ENCODE assay signal across 10 cellular contexts in genomic region chr13:73223372-73223781, GRCh38.
A peak's percentile ranks its signal among the peaks of the same experiment; 100 is the strongest.
DNase-seq lines count a peak whose midpoint lies in the region; ATAC-seq and TF ChIP-seq lines count a peak whose summit lies in the region.
"Had no signal": no experiment of that assay in that cellular context is flagged by ENCODE, and none has a peak within 500 bp of the region (broad histone marks: within the 10 kb centered on the region; RNA-seq: fewer than 3 reads in every experiment).

No MANE protein-coding gene starts in this region.

- H3K27ac ChIP-seq in breast epithelium = no peak overlapping the region
- no peak overlapping the region for H3K27ac ChIP-seq in MM.1S (ENCODE audit: low read length)

- H3K36me3 ChIP-seq in breast epithelium = no peaks in the 10 kb centered on the region
- H3K36me3 ChIP-seq in MM.1S (replicated peaks; ENCODE audit: insufficient read depth, low read length) = no peaks in the 10 kb centered on the region

- H3K9me2 ChIP-seq in MM.1S (replicated peaks; ENCODE audit: insufficient read depth, low read length) = no peaks in the 10 kb centered on the region

- no peak for DNase-seq in MCF 10A (ENCODE audit: unreplicated experiment)
- no peak for DNase-seq in breast epithelium (ENCODE audit: low spot score in 2 of 2)
- peak; percentile 94 for DNase-seq in MM.1S
- peak; percentile 37 for DNase-seq in stimulated activated naive CD8-positive, alpha-beta T cell treated with anti-CD3 and anti-CD28 coated beads, Interleukin-15, Interleukin-2, amounts not matched to agents 100 U/mL and 50 U/mL, for 24 hours
- DNase-seq in activated CD4-positive, CD25-positive, alpha-beta regulatory T cell (lab: John Stamatoyannopoulos, UW) = no peak
- DNase-seq: C1 segment of cervical spinal cord, islet precursor cell had no signal

- no peaks in the 10 kb centered on the region for H3K36me3 Mint-ChIP-seq in MCF 10A (ENCODE audit: insufficient read depth, unreplicated experiment)
- no peaks in the 10 kb centered on the region for H3K36me3 Mint-ChIP-seq in stimulated activated memory B cell treated with anti-CD40 and anti-IgM and Interleukin-4, amounts not matched to agents 10 μg/mL and 1 μg/mL and 100 μg/mL, for 72 hours

- H3K9ac ChIP-seq in MM.1S (ENCODE audit: low read length) = no peak overlapping the region

- peaks cover 17% of the 10 kb centered on the region for H3K4me1 Mint-ChIP-seq in MCF 10A (ENCODE audit: insufficient read depth, unreplicated experiment)
- no peaks in the 10 kb centered on the region for H3K4me1 Mint-ChIP-seq in stimulated activated memory B cell treated with anti-CD40 and anti-IgM and Interleukin-4, amounts not matched to agents 10 μg/mL and 1 μg/mL and 100 μg/mL, for 72 hours

- H3K4me1 ChIP-seq in breast epithelium = no peaks in the 10 kb centered on the region
- H3K4me1 ChIP-seq in MM.1S (ENCODE audit: low read length) = peaks cover 12% of the 10 kb centered on the region; the same call in 1 of the 2 replicates

- ATAC-seq in HG02678 (IDR thresholded peaks at IDR 0.05; ENCODE audit: unreplicated experiment) (peak; percentile 98), esophagus mucosa (no peak)
- peak; percentile 68 for ATAC-seq in stimulated activated naive CD8-positive, alpha-beta T cell treated with anti-CD3 and anti-CD28 coated beads, Interleukin-15, Interleukin-2, amounts not matched to agents 100 U/mL and 50 U/mL, for 24 hours
- ATAC-seq in stimulated activated memory B cell treated with anti-CD40 and anti-IgM and Interleukin-4, amounts not matched to agents 10 μg/mL and 1 μg/mL and 100 μg/mL, for 72 hours = no peak

- CTCF ChIA-PET in MCF 10A (lab: Yijun Ruan, JAX) = interaction anchor here (0.5 kb wide), 1 partner anchor 23 kb away, joined by 3 read pairs; no protein-coding TSS in a partner anchor

- intact Hi-C loops in MCF 10A (cut with micrococcal nuclease) = loop anchor here (10.0 kb wide), 1 partner anchor 379 kb away; no protein-coding TSS in a partner anchor
- intact Hi-C loops in breast epithelium (cut with DNase I; ENCODE audit: low total_unique reads) = no loop called here

- H3K27me3 ChIP-seq in breast epithelium (no peaks in the 10 kb centered on the region), MM.1S (replicated peaks; ENCODE audit: insufficient read depth, low read length) (peaks cover 21% of the 10 kb centered on the region)

- peaks cover 5% of the 10 kb centered on the region for H3F3A ChIP-seq in MM.1S (ENCODE audit: insufficient read depth, low read length)

- BruUV-seq in MCF 10A (replicated peaks; lab: Mats Ljungman, UMichigan) = no TSS peak

- H3K27me3 Mint-ChIP-seq in MCF 10A (ENCODE audit: insufficient read depth, unreplicated experiment) = no peaks in the 10 kb centered on the region
- H3K27me3 Mint-ChIP-seq in stimulated activated memory B cell treated with anti-CD40 and anti-IgM and Interleukin-4, amounts not matched to agents 10 μg/mL and 1 μg/mL and 100 μg/mL, for 72 hours = no peaks in the 10 kb centered on the region

- H3K4me3 Mint-ChIP-seq in MCF 10A (ENCODE audit: unreplicated experiment) = no peak overlapping the region
- H3K4me3 Mint-ChIP-seq in stimulated activated memory B cell treated with anti-CD40 and anti-IgM and Interleukin-4, amounts not matched to agents 10 μg/mL and 1 μg/mL and 100 μg/mL, for 72 hours = no peak overlapping the region

- TF ChIP-seq CTCF in MCF 10A (IDR thresholded peaks at IDR 0.05; ENCODE audit: unreplicated experiment) (no peak), breast epithelium (IDR thresholded peaks at IDR 0.05) (no peak), MM.1S (IDR thresholded peaks at IDR 0.05; ENCODE audit: low read length) (no peak)

- H3K27ac Mint-ChIP-seq in MCF 10A (ENCODE audit: low read depth, unreplicated experiment) = peak overlapping the region; percentile 28
- H3K27ac Mint-ChIP-seq in stimulated activated memory B cell treated with anti-CD40 and anti-IgM and Interleukin-4, amounts not matched to agents 10 μg/mL and 1 μg/mL and 100 μg/mL, for 72 hours = no peak overlapping the region

- TF ChIP-seq POLR2A in breast epithelium (IDR thresholded peaks at IDR 0.05) = no peak

- peak overlapping the region; percentile 34; the same call in 1 of the 2 replicates for H3K4me2 ChIP-seq in MM.1S (ENCODE audit: low read depth, low read length)

- H3K79me2 ChIP-seq in MM.1S (ENCODE audit: low read length) = no peaks in the 10 kb centered on the region

- no peaks in the 10 kb centered on the region for H3K9me3 ChIP-seq in breast epithelium
- no peaks in the 10 kb centered on the region for H3K9me3 ChIP-seq in MM.1S (replicated peaks; ENCODE audit: insufficient read depth, low read length)

- H3K9me3 Mint-ChIP-seq in MCF 10A (ENCODE audit: unreplicated experiment) = no peaks in the 10 kb centered on the region
- peaks cover 9% of the 10 kb centered on the region for H3K9me3 Mint-ChIP-seq in stimulated activated memory B cell treated with anti-CD40 and anti-IgM and Interleukin-4, amounts not matched to agents 10 μg/mL and 1 μg/mL and 100 μg/mL, for 72 hours

- no peaks in the 10 kb centered on the region for H4K20me1 ChIP-seq in MM.1S (ENCODE audit: insufficient read depth, low read length)

- H3K4me3 ChIP-seq in breast epithelium (no peak overlapping the region), MM.1S (ENCODE audit: low read length) (no peak overlapping the region)

- H2AFZ ChIP-seq in MM.1S (ENCODE audit: low read length) = no peak overlapping the region

- POLR2A ChIA-PET in MCF 10A (lab: Yijun Ruan, JAX) = interaction anchor here (0.7 kb wide), 1 partner anchor 145 kb away, joined by 3 read pairs; no protein-coding TSS in a partner anchor

Comparison
In these comparisons a context has a peak if more than half of its experiments do, and no peak if none do; other contexts are left out.
1. DNase-seq: peak in MM.1S (single experiment) and stimulated activated naive CD8-positive, alpha-beta T cell treated with anti-CD3 and anti-CD28 coated beads, Interleukin-15, Interleukin-2, amounts not matched to agents 100 U/mL and 50 U/mL, for 24 hours (single experiment); none in MCF 10A (single experiment), breast epithelium (0 of 2) and activated CD4-positive, CD25-positive, alpha-beta regulatory T cell (0 of 4).
2. ATAC-seq: peak in HG02678 (single experiment) and stimulated activated naive CD8-positive, alpha-beta T cell treated with anti-CD3 and anti-CD28 coated beads, Interleukin-15, Interleukin-2, amounts not matched to agents 100 U/mL and 50 U/mL, for 24 hours (single experiment); none in stimulated activated memory B cell treated with anti-CD40 and anti-IgM and Interleukin-4, amounts not matched to agents 10 μg/mL and 1 μg/mL and 100 μg/mL, for 72 hours (single experiment) and esophagus mucosa (single experiment).